ENCODE assay signal across 22 cellular contexts in the genomic region with DNA sequence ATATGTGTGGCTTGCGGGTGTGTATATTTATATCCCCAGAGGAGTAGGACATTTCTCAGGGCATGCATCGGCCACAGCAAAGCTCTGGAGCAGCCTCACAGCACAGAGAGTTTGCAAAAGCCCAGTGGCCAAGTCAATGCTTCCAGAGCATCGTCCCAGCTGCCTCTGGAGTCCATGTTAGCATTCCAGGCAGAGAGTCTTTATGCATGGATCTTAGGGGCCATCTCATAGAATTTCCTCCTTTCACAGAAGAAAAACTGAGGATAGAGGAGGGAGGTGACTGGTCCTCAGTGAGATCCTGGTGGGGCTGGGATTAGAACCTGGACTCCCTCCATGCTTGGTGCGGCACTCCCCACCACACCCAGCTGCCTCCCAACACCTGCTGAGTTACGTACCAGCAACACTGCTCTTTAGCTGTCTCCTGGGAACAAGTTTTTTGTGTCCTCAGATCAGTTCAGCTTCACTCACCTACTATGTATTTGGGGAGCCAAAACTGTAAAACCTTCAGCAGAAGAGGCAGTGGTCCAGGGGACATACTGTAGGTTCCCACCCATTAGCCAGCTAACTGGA.
DNase-seq lines count a peak whose midpoint lies in the region; ATAC-seq, FAIRE-seq and TF ChIP-seq lines count a peak whose summit lies in the region.
"Had no signal": no experiment of that assay in that cellular context is flagged by ENCODE, and none has a peak within 500 bp of the region (broad histone marks: within the 10 kb centered on the region; RNA-seq: fewer than 3 reads in every experiment).

No MANE protein-coding gene starts in this region.

- H3K27ac Mint-ChIP-seq in astrocyte (ENCODE audit: unreplicated experiment), result peak overlapping the region; percentile 66
- H3K27ac Mint-ChIP-seq in nephron, result peak overlapping the region; percentile 53 to 97 (median 94)
- H3K27ac Mint-ChIP-seq: activated CD4-positive, alpha-beta memory T cell treated with anti-CD3 and anti-CD28 coated beads for 36 hours; activated naive CD8-positive, alpha-beta T cell treated with anti-CD3 and anti-CD28 coated beads for 36 hours; activated T-cell treated with anti-CD3 and anti-CD28 coated beads, Interleukin-2, amount 50 U/mL, for 24 hours; stimulated activated naive CD8-positive, alpha-beta T cell treated with anti-CD3 and anti-CD28 coated beads, Interleukin-15, Interleukin-2, amounts not matched to agents 100 ng/mL and 50 ng/mL, for 24 hours had no signal

- H3K4me2 ChIP-seq in HepG2 (ENCODE audit: low read depth, low read length) (no peak overlapping the region), astrocyte (ENCODE audit: low read length) (no peak overlapping the region), PC-3 (ENCODE audit: low read length) (no peak overlapping the region)

- H3F3A ChIP-seq in PC-3 (ENCODE audit: low read length, unreplicated experiment), result no peaks in the 10 kb centered on the region

- H3K27me3 ChIP-seq in HepG2 (ENCODE audit: control insufficient read depth in 1 of 2, insufficient read depth in 2 of 2, low read length in 2 of 2) (no peaks in the 10 kb centered on the region), right lobe of liver (no peaks in the 10 kb centered on the region), astrocyte (ENCODE audit: insufficient read depth, low read length) (no peaks in the 10 kb centered on the region), PC-3 (ENCODE audit: low read length) (no peaks in the 10 kb centered on the region)
- H3K27me3 ChIP-seq: brain microvascular endothelial cell, uterus had no signal

- H3K27me3 Mint-ChIP-seq in astrocyte (ENCODE audit: low read depth, unreplicated experiment) (no peaks in the 10 kb centered on the region), nephron (ENCODE audit: low read depth) (peaks cover 28% of the 10 kb centered on the region)
- H3K27me3 Mint-ChIP-seq: activated CD4-positive, alpha-beta memory T cell treated with anti-CD3 and anti-CD28 coated beads for 36 hours; activated naive CD8-positive, alpha-beta T cell treated with anti-CD3 and anti-CD28 coated beads for 36 hours; activated T-cell treated with anti-CD3 and anti-CD28 coated beads, Interleukin-2, amount 50 U/mL, for 24 hours; stimulated activated naive CD8-positive, alpha-beta T cell treated with anti-CD3 and anti-CD28 coated beads, Interleukin-15, Interleukin-2, amounts not matched to agents 100 ng/mL and 50 ng/mL, for 24 hours had no signal

- H3K79me2 ChIP-seq in HepG2 (ENCODE audit: insufficient read depth, low read length) (peaks cover 33% of the 10 kb centered on the region), astrocyte (ENCODE audit: insufficient read depth, low read length) (peaks cover 4% of the 10 kb centered on the region), PC-3 (ENCODE audit: low read length) (no peaks in the 10 kb centered on the region)

- TF ChIP-seq POLR2A in HepG2 (IDR thresholded peaks at IDR 0.05; ENCODE audit: insufficient read depth in 1 of 2, low read depth in 2 of 2, low read length in 2 of 2) (no peak), right lobe of liver (IDR thresholded peaks at IDR 0.05) (no peak)

- no peak overlapping the region for H2AFZ ChIP-seq in HepG2 (ENCODE audit: low read length)
- no peak overlapping the region for H2AFZ ChIP-seq in astrocyte (ENCODE audit: low read depth, low read length)
- no peak overlapping the region for H2AFZ ChIP-seq in PC-3 (ENCODE audit: low read length)

- H3K9ac ChIP-seq in HepG2 (ENCODE audit: insufficient read depth, low read depth, low read length) (no peak overlapping the region), astrocyte (ENCODE audit: low read length) (no peak overlapping the region), PC-3 (ENCODE audit: low read length) (no peak overlapping the region)

- H3K4me3 ChIP-seq in HepG2 (replicated peaks in 1 of 3; ENCODE audit: insufficient read depth in 1 of 3, low read depth in 2 of 3, low read length in 3 of 3) (no peak overlapping the region), right lobe of liver (no peak overlapping the region), astrocyte (ENCODE audit: insufficient read depth, low read depth, low read length) (no peak overlapping the region), PC-3 (ENCODE audit: low read length) (no peak overlapping the region)
- H3K4me3 ChIP-seq: lung, uterus had no signal

- H4K20me1 ChIP-seq in HepG2 (ENCODE audit: insufficient read depth, low read length) (no peaks in the 10 kb centered on the region), astrocyte (ENCODE audit: insufficient read depth, low read length) (no peaks in the 10 kb centered on the region), PC-3 (ENCODE audit: low read length) (no peaks in the 10 kb centered on the region)

- in situ Hi-C loops in HepG2 (cut with HindIII; ENCODE audit: extremely low pct_ligation_motif_present, low pct_unique_long_range_greater_than_20kb), result no loop called here

- intact Hi-C loops in HepG2 (cut with micrococcal nuclease; ENCODE audit: unreplicated experiment) (no loop called here), right lobe of liver (cut with DNase I) (no loop called here), PC-3 (cut with micrococcal nuclease) (no loop called here)

- H3K9me3 Mint-ChIP-seq in astrocyte (ENCODE audit: unreplicated experiment), result no peaks in the 10 kb centered on the region
- H3K9me3 Mint-ChIP-seq in nephron, result no peaks in the 10 kb centered on the region
- H3K9me3 Mint-ChIP-seq: activated CD4-positive, alpha-beta memory T cell treated with anti-CD3 and anti-CD28 coated beads for 36 hours; activated naive CD8-positive, alpha-beta T cell treated with anti-CD3 and anti-CD28 coated beads for 36 hours; activated T-cell treated with anti-CD3 and anti-CD28 coated beads, Interleukin-2, amount 50 U/mL, for 24 hours; stimulated activated naive CD8-positive, alpha-beta T cell treated with anti-CD3 and anti-CD28 coated beads, Interleukin-15, Interleukin-2, amounts not matched to agents 100 ng/mL and 50 ng/mL, for 24 hours had no signal

- no peaks in the 10 kb centered on the region for H3K9me2 ChIP-seq in PC-3 (replicated peaks; ENCODE audit: low read length)

- peak overlapping the region; percentile 11 for H3K27ac ChIP-seq in HepG2 (ENCODE audit: extremely low read length, insufficient read depth, low read length)
- H3K27ac ChIP-seq in right lobe of liver, result no peak overlapping the region
- no peak overlapping the region for H3K27ac ChIP-seq in astrocyte (ENCODE audit: low read depth, low read length)
- no peak overlapping the region for H3K27ac ChIP-seq in PC-3 (ENCODE audit: low read length)
- H3K27ac ChIP-seq in substantia nigra (ENCODE audit: low read depth, low read length, poor library complexity, severe bottlenecking), result no peak overlapping the region
- H3K27ac ChIP-seq: brain microvascular endothelial cell, uterus, VCaP had no signal

- BruUV-seq in HepG2 (replicated peaks; lab: Mats Ljungman, UMichigan) (no TSS peak), PC-3 (replicated peaks; lab: Mats Ljungman, UMichigan) (no TSS peak)

- TF ChIP-seq RAD21 in HepG2 (CRISPR knock-in tag; IDR thresholded peaks at IDR 0.05), result no peak

- no peak overlapping the region for H3K4me3 Mint-ChIP-seq in astrocyte (ENCODE audit: unreplicated experiment)
- H3K4me3 Mint-ChIP-seq in nephron, result peak overlapping the region in 1 of 3 experiments; percentile 37
- H3K4me3 Mint-ChIP-seq: activated CD4-positive, alpha-beta memory T cell treated with anti-CD3 and anti-CD28 coated beads for 36 hours; activated naive CD8-positive, alpha-beta T cell treated with anti-CD3 and anti-CD28 coated beads for 36 hours; activated T-cell treated with anti-CD3 and anti-CD28 coated beads, Interleukin-2, amount 50 U/mL, for 24 hours; stimulated activated naive CD8-positive, alpha-beta T cell treated with anti-CD3 and anti-CD28 coated beads, Interleukin-15, Interleukin-2, amounts not matched to agents 100 ng/mL and 50 ng/mL, for 24 hours had no signal

- ATAC-seq in HepG2 (no peak), right lobe of liver (no peak), HG03045 (IDR thresholded peaks at IDR 0.05; ENCODE audit: unreplicated experiment) (no peak), PC-3 (no peak)
- ATAC-seq: esophagus mucosa, Right ventricle myocardium inferior had no signal

- peaks cover 2 to 4% of the 10 kb centered on the region in 2 experiments; a peak in 4 of 5 replicates for H3K36me3 ChIP-seq in HepG2 (replicated peaks in 1 of 2; ENCODE audit: control insufficient read depth in 1 of 2, insufficient read depth in 2 of 2, low read length in 2 of 2)
- H3K36me3 ChIP-seq in right lobe of liver, result no peaks in the 10 kb centered on the region
- H3K36me3 ChIP-seq in astrocyte (ENCODE audit: insufficient read depth, low read length), result no peaks in the 10 kb centered on the region
- H3K36me3 ChIP-seq in PC-3 (ENCODE audit: low read depth, low read length), result no peaks in the 10 kb centered on the region
- H3K36me3 ChIP-seq: brain microvascular endothelial cell, uterus had no signal

- WGBS in HepG2 (ENCODE audit: low lambda C conversion rate), result 92% methylated on average over 5 of the region's 5 CpGs
- 63% methylated on average over 3 of the region's 5 CpGs for WGBS in right lobe of liver (ENCODE audit: insufficient coverage, low coverage, low lambda C conversion rate, missing lambda C conversion rate)

- H3K4me1 Mint-ChIP-seq in astrocyte (ENCODE audit: low read depth, unreplicated experiment), result peaks cover 39% of the 10 kb centered on the region
- peaks cover 57% of the 10 kb centered on the region for H3K4me1 Mint-ChIP-seq in nephron

- FAIRE-seq in HepG2 (lab: Jason Lieb, UNC), result no peak
- no peak for FAIRE-seq in astrocyte (lab: Jason Lieb, UNC)

- CTCF ChIA-PET in HepG2 (lab: Yijun Ruan, JAX; ENCODE audit: low intra/inter-chr PET ratio, low total read pairs) (no interaction called here), PC-3 (lab: Charles Lee) (no interaction called here)

- H3K36me3 Mint-ChIP-seq in astrocyte (ENCODE audit: low read depth, unreplicated experiment), result no peaks in the 10 kb centered on the region
- no peaks in the 10 kb centered on the region for H3K36me3 Mint-ChIP-seq in nephron (ENCODE audit: low read depth)
- H3K36me3 Mint-ChIP-seq: activated CD4-positive, alpha-beta memory T cell treated with anti-CD3 and anti-CD28 coated beads for 36 hours; activated naive CD8-positive, alpha-beta T cell treated with anti-CD3 and anti-CD28 coated beads for 36 hours had no signal

- H3K9me3 ChIP-seq in HepG2 (ENCODE audit: low read length), result no peaks in the 10 kb centered on the region
- no peaks in the 10 kb centered on the region for H3K9me3 ChIP-seq in right lobe of liver
- H3K9me3 ChIP-seq in astrocyte (ENCODE audit: insufficient read depth, low read depth, low read length), result no peaks in the 10 kb centered on the region
- H3K9me3 ChIP-seq in PC-3 (ENCODE audit: low read length), result no peaks in the 10 kb centered on the region
- H3K9me3 ChIP-seq: uterus had no signal

- DNase-seq in HepG2 (ENCODE audit: low spot score) (no peak), right lobe of liver (no peak), astrocyte (ENCODE audit: low read depth) (no peak), PC-3 (no peak), substantia nigra (lab: John Stamatoyannopoulos, UW) (no peak), AG08395 (ENCODE audit: low spot score) (no peak)
- DNase-seq: activated CD4-positive, alpha-beta memory T cell treated with anti-CD3 and anti-CD28 coated beads for 36 hours; activated naive CD8-positive, alpha-beta T cell treated with anti-CD3 and anti-CD28 coated beads for 36 hours; activated T-cell treated with anti-CD3 and anti-CD28 coated beads, Interleukin-2, amount 50 U/mL, for 24 hours; brain microvascular endothelial cell; NCI-H1092; NCI-H2171; retina; T-helper 1 cell; uterus had no signal

- TF ChIP-seq CTCF in HepG2 (CRISPR knock-in tag; IDR thresholded peaks at IDR 0.05) (no peak), right lobe of liver (IDR thresholded peaks at IDR 0.05) (no peak), astrocyte (IDR thresholded peaks at IDR 0.05; ENCODE audit: insufficient read depth, low read depth, low read length) (no peak), nephron (IDR thresholded peaks at IDR 0.05; ENCODE audit: unreplicated experiment in 3 of 3) (no peak), PC-3 (conservative IDR thresholded peaks at IDR 0.05; ENCODE audit: low read depth, low read length) (no peak)

- no peak for TF ChIP-seq EP300 in HepG2 (IDR thresholded peaks at IDR 0.05; ENCODE audit: low read depth in 2 of 2, low read length in 2 of 2)
- no peak for TF ChIP-seq EP300 in HepG2 (CRISPR knock-in tag; IDR thresholded peaks at IDR 0.05; ENCODE audit: borderline replicate concordance)

- POLR2A ChIA-PET in HepG2 (lab: Yijun Ruan, JAX) (interaction anchor here (1.1 to 1.6 kb wide), 3 partner anchors 9 to 55 kb away, joined by 4 to 7 read pairs (median 4); no protein-coding TSS in a partner anchor), PC-3 (lab: Charles Lee; ENCODE audit: unreplicated experiment) (no interaction called here)

- H3K4me1 ChIP-seq in HepG2 (ENCODE audit: insufficient read depth, low read length) (peaks cover 90% of the 10 kb centered on the region), right lobe of liver (peaks cover 0 to 17% (median 0%) of the 10 kb centered on the region in 4 donors), astrocyte (ENCODE audit: insufficient read depth, low read length) (peaks cover 46% of the 10 kb centered on the region), PC-3 (ENCODE audit: insufficient read depth, low read length) (peaks cover 26% of the 10 kb centered on the region)
- H3K4me1 ChIP-seq: uterus had no signal
